11 cellular contexts compared by ENCODE assay signal in genomic region chr1:37034301-37035013, GRCh38. TPM values are rescaled to one million over a fixed set of nuclear protein-coding genes. Genes with fewer than 3 reads are reported as not detected.
DNase-seq lines count a peak whose midpoint lies in the region; ATAC-seq, FAIRE-seq and TF ChIP-seq lines count a peak whose summit lies in the region.
"Had no signal": no experiment of that assay in that cellular context is flagged by ENCODE, and none has a peak within 500 bp of the region (broad histone marks: within the 10 kb centered on the region; RNA-seq: fewer than 3 reads in every experiment).

Gene GRIK3, minus strand, starts transcription at chr1:37034515. Its CDS starts 407 bp downstream, at chr1:37034108.

- intact Hi-C loops in naive thymus-derived CD4-positive, alpha-beta T cell (cut with micrococcal nuclease): no loop called here

- TF ChIP-seq EP300 in H1 (IDR thresholded peaks at IDR 0.05; ENCODE audit: borderline replicate concordance in 1 of 2, low read depth in 2 of 2, low read length in 2 of 2): no peak

- peaks cover 4% of the 10 kb centered on the region for H3K4me1 Mint-ChIP-seq in activated T-helper 17 cell treated with anti-CD3 and anti-CD28 coated beads, Interleukin-2, amount 50 U/mL, for 72 hours
- peaks cover 0 to 15% (median 9%) of the 10 kb centered on the region in 7 donors for H3K4me1 Mint-ChIP-seq in naive thymus-derived CD4-positive, alpha-beta T cell

- H3K79me1 ChIP-seq in H1 (ENCODE audit: low read depth, low read length): no peaks in the 10 kb centered on the region

- peak within 1 kb of the TSS; percentile 96 to 97 for H3K4me2 ChIP-seq in H1 (ENCODE audit: insufficient read depth in 1 of 2, low read depth in 2 of 2, low read length in 2 of 2)
- peak within 1 kb of the TSS; percentile 31 for H3K4me2 ChIP-seq in parathyroid adenoma (ENCODE audit: low read length)

- H3K79me2 ChIP-seq in H1 (ENCODE audit: control insufficient read depth in 1 of 2, insufficient read depth in 2 of 2, low read length in 2 of 2): no peaks in the 10 kb centered on the region
- H3K79me2 ChIP-seq in parathyroid adenoma: no peaks in the 10 kb centered on the region

- H3K18ac ChIP-seq in H1 (ENCODE audit: extremely low read depth, low read length): peak within 1 kb of the TSS; percentile 71

- peaks cover 57% of the 10 kb centered on the region for H3K27me3 Mint-ChIP-seq in activated T-helper 17 cell treated with anti-CD3 and anti-CD28 coated beads, Interleukin-2, amount 50 U/mL, for 72 hours
- H3K27me3 Mint-ChIP-seq in naive thymus-derived CD4-positive, alpha-beta T cell: peaks cover 59 to 75% (median 69%) of the 10 kb centered on the region in 5 donors

- peaks cover 38 to 69% (median 62%) of the 10 kb centered on the region in 4 experiments for H3K27me3 ChIP-seq in H1 (replicated peaks in 1 of 4; ENCODE audit: control insufficient read depth in 3 of 4, extremely low read depth in 1 of 4, insufficient read depth in 3 of 4, low read length in 3 of 4)
- H3K27me3 ChIP-seq in parathyroid adenoma (ENCODE audit: control insufficient read depth, insufficient read depth, low read length): peaks cover 9% of the 10 kb centered on the region
- peaks cover 0 to 10% of the 10 kb centered on the region in 2 donors for H3K27me3 ChIP-seq in naive thymus-derived CD4-positive, alpha-beta T cell (ENCODE audit: control insufficient read depth in 2 of 2, insufficient read depth in 2 of 2, low read length in 2 of 2)

- H2BK15ac ChIP-seq in H1 (ENCODE audit: low read length): no peak within 1 kb of the TSS

- FAIRE-seq in H1 (lab: Jason Lieb, UNC): no peak

- H2BK5ac ChIP-seq in H1 (ENCODE audit: low read depth, low read length): no peak within 1 kb of the TSS

- H3K14ac ChIP-seq in H1 (ENCODE audit: insufficient read length): no peak within 1 kb of the TSS

- no peak within 1 kb of the TSS for H4K91ac ChIP-seq in H1 (replicated peaks; ENCODE audit: insufficient read length, low read length)

- H3K36me3 Mint-ChIP-seq in activated T-helper 17 cell treated with anti-CD3 and anti-CD28 coated beads, Interleukin-2, amount 50 U/mL, for 72 hours (ENCODE audit: low read depth): no peaks in the 10 kb centered on the region
- H3K36me3 Mint-ChIP-seq in naive thymus-derived CD4-positive, alpha-beta T cell: peaks cover 0 to 4% (median 0%) of the 10 kb centered on the region in 5 donors

- no peak within 1 kb of the TSS for H3K4ac ChIP-seq in H1 (replicated peaks; ENCODE audit: insufficient read length, low read depth, low read length)

- no peaks in the 10 kb centered on the region; a peak in 1 of 8 replicates for H3K36me3 ChIP-seq in H1 (ENCODE audit: control insufficient read depth in 2 of 4, insufficient read depth in 4 of 4, low read length in 3 of 4)
- H3K36me3 ChIP-seq in parathyroid adenoma (ENCODE audit: control insufficient read depth, insufficient read depth, low read length): no peaks in the 10 kb centered on the region
- H3K36me3 ChIP-seq in naive thymus-derived CD4-positive, alpha-beta T cell (ENCODE audit: control insufficient read depth in 2 of 3, insufficient read depth in 3 of 3, low read length in 3 of 3): no peaks in the 10 kb centered on the region

- no peak within 1 kb of the TSS for H3K56ac ChIP-seq in H1 (replicated peaks; ENCODE audit: insufficient read length, low read depth, low read length)

- ATAC-seq in HG03469 (IDR thresholded peaks at IDR 0.05; ENCODE audit: unreplicated experiment): no peak
- no peak for ATAC-seq in activated T-helper 17 cell treated with anti-CD3 and anti-CD28 coated beads, Interleukin-2, amount 50 U/mL, for 72 hours (replicated peaks)
- ATAC-seq in naive thymus-derived CD4-positive, alpha-beta T cell: no peak

- POLR2A ChIA-PET in H1 (lab: Charles Lee; ENCODE audit: partially characterized antibody): no interaction called here
- POLR2A ChIA-PET in naive thymus-derived CD4-positive, alpha-beta T cell (lab: Charles Lee): no interaction called here

- H2AFZ ChIP-seq in H1 (ENCODE audit: low read length) (no peak within 1 kb of the TSS), parathyroid adenoma (no peak within 1 kb of the TSS)

- no peaks in the 10 kb centered on the region for H3K9me3 Mint-ChIP-seq in activated T-helper 17 cell treated with anti-CD3 and anti-CD28 coated beads, Interleukin-2, amount 50 U/mL, for 72 hours
- peaks cover 0 to 2% (median 0%) of the 10 kb centered on the region in 11 donors for H3K9me3 Mint-ChIP-seq in naive thymus-derived CD4-positive, alpha-beta T cell

- no peaks in the 10 kb centered on the region; a peak in 1 of 4 replicates for H3K9me3 ChIP-seq in H1 (ENCODE audit: insufficient read depth in 2 of 2, low read depth in 1 of 2, low read length in 1 of 2)
- H3K9me3 ChIP-seq in parathyroid adenoma (ENCODE audit: control insufficient read depth, low read length): no peaks in the 10 kb centered on the region
- no peaks in the 10 kb centered on the region for H3K9me3 ChIP-seq in naive thymus-derived CD4-positive, alpha-beta T cell (ENCODE audit: control insufficient read depth in 2 of 3, low read length in 3 of 3)

- no peak within 1 kb of the TSS for H2BK120ac ChIP-seq in H1 (replicated peaks; ENCODE audit: low read depth, low read length)

- TF ChIP-seq RAD21 in H1 (IDR thresholded peaks at IDR 0.05 in 1 of 2, conservative IDR thresholded peaks at IDR 0.05 in 1 of 2; ENCODE audit: low read depth in 2 of 2, low read length in 2 of 2): no peak

- no peak for TF ChIP-seq POLR2A in H1 (IDR thresholded peaks at IDR 0.05; ENCODE audit: control extremely low read depth in 1 of 2, low read depth in 2 of 2, low read length in 2 of 2)

- H4K20me1 ChIP-seq in H1 (replicated peaks in 1 of 2; ENCODE audit: control insufficient read depth in 1 of 2, insufficient read depth in 2 of 2, low read length in 2 of 2): peaks cover 2 to 7% of the 10 kb centered on the region in 2 experiments

- peaks cover 12 to 51% (median 38%) of the 10 kb centered on the region in 4 experiments for H3K4me1 ChIP-seq in H1 (replicated peaks in 1 of 4; ENCODE audit: control insufficient read depth in 3 of 4, insufficient read depth in 4 of 4, low read length in 3 of 4)
- no peaks in the 10 kb centered on the region for H3K4me1 ChIP-seq in parathyroid adenoma
- H3K4me1 ChIP-seq in naive thymus-derived CD4-positive, alpha-beta T cell (ENCODE audit: control insufficient read depth in 2 of 2, insufficient read depth in 2 of 2, low read length in 2 of 2): no peaks in the 10 kb centered on the region

- no peak within 1 kb of the TSS for H4K5ac ChIP-seq in H1 (ENCODE audit: insufficient read length, low read depth, low read length)

- H2BK12ac ChIP-seq in H1 (ENCODE audit: low read depth, low read length): no peak within 1 kb of the TSS; the same call in 1 of the 2 replicates

- no peak within 1 kb of the TSS for H3K9ac ChIP-seq in H1 (replicated peaks in 1 of 4; ENCODE audit: extremely low read depth in 1 of 4, low read depth in 3 of 4, low read length in 3 of 4)
- H3K9ac ChIP-seq in parathyroid adenoma: no peak within 1 kb of the TSS

- peaks cover 30% of the 10 kb centered on the region for H3K23me2 ChIP-seq in H1 (ENCODE audit: low read depth, low read length)

- peak within 1 kb of the TSS; percentile 42 for H4K8ac ChIP-seq in H1 (ENCODE audit: extremely low read depth, insufficient read depth, low read length)

- H3K23ac ChIP-seq in H1 (ENCODE audit: insufficient read length): no peak within 1 kb of the TSS

- no peak within 1 kb of the TSS for H2BK20ac ChIP-seq in H1 (ENCODE audit: low read length)

- CTCF ChIA-PET in H1 (lab: Charles Lee; ENCODE audit: partially characterized antibody): interaction anchor here (0.8 to 3.3 kb wide), 11 partner anchors 12 to 459 kb away, joined by 3 to 11 read pairs (median 3); no protein-coding TSS in a partner anchor
- CTCF ChIA-PET in naive thymus-derived CD4-positive, alpha-beta T cell (lab: Charles Lee): no interaction called here

- peak; percentile 80 for DNase-seq in DMS 273 (lab: John Stamatoyannopoulos, UW; ENCODE audit: unreplicated experiment)
- DNase-seq in DMS 273 treated with DMSO at 0.1 percent for 48 hours (lab: John Stamatoyannopoulos, UW): no peak
- DNase-seq in NCI-H2029 (lab: John Stamatoyannopoulos, UW): peak; percentile 97
- DNase-seq in H1 (ENCODE audit: low read depth in 1 of 2, low spot score in 2 of 2): peak in 1 of 2 experiments; percentile 72
- no peak for DNase-seq in naive thymus-derived CD4-positive, alpha-beta T cell
- DNase-seq: activated effector memory CD4-positive, alpha-beta T cell treated with Interleukin-2 at 50 U/mL for 16 hours; effector CD8-positive, alpha-beta T cell had no signal

- H3K4me3 Mint-ChIP-seq in activated T-helper 17 cell treated with anti-CD3 and anti-CD28 coated beads, Interleukin-2, amount 50 U/mL, for 72 hours: no peak within 1 kb of the TSS
- no peak within 1 kb of the TSS for H3K4me3 Mint-ChIP-seq in naive thymus-derived CD4-positive, alpha-beta T cell

- WGBS in H1 (ENCODE audit: extremely low coverage in 1 of 2, insufficient coverage in 1 of 2, insufficient read length in 1 of 2, insufficient replicate concordance in 2 of 2, low coverage in 1 of 2, low lambda C conversion rate in 2 of 2, missing lambda C conversion rate in 1 of 2), 2 experiments: 1% methylated on average over 40 of the region's 97 CpGs; no CpG with 5 or more reads in 1 of the 2 experiments

- H3K4me3 ChIP-seq in H1 (ENCODE audit: extremely low read depth in 1 of 4, insufficient read depth in 2 of 4, low read depth in 3 of 4, low read length in 4 of 4): peak within 1 kb of the TSS; percentile 41 to 67 (median 53)
- H3K4me3 ChIP-seq in parathyroid adenoma (ENCODE audit: low read depth, low read length): no peak within 1 kb of the TSS
- no peak within 1 kb of the TSS for H3K4me3 ChIP-seq in naive thymus-derived CD4-positive, alpha-beta T cell (ENCODE audit: low read length)

- H2AK5ac ChIP-seq in H1 (ENCODE audit: low read depth, low read length): no peak within 1 kb of the TSS

- TF ChIP-seq CTCF in H1 (IDR thresholded peaks at IDR 0.05; ENCODE audit: control extremely low read depth in 1 of 3, insufficient read depth in 1 of 3, low read depth in 1 of 3, low read length in 3 of 3): no peak
- TF ChIP-seq CTCF in parathyroid adenoma (IDR thresholded peaks at IDR 0.05): no peak

- H3K27ac ChIP-seq in H1 (ENCODE audit: low read depth, low read length) (no peak within 1 kb of the TSS), parathyroid adenoma (no peak within 1 kb of the TSS)
- no peak within 1 kb of the TSS for H3K27ac ChIP-seq in naive thymus-derived CD4-positive, alpha-beta T cell (ENCODE audit: low read depth, low read length)
- H3K27ac ChIP-seq: 22Rv1 had no signal

- H3K27ac Mint-ChIP-seq in activated T-helper 17 cell treated with anti-CD3 and anti-CD28 coated beads, Interleukin-2, amount 50 U/mL, for 72 hours: no peak within 1 kb of the TSS
- no peak within 1 kb of the TSS for H3K27ac Mint-ChIP-seq in naive thymus-derived CD4-positive, alpha-beta T cell

RNA-seq across cellular contexts. Expression of gene GRIK3, which starts in this region (rescaled TPM):
- 3.4 and 3.7 TPM in 2 replicates for total RNA-seq in H1 (2021; fragmentation: NEBNext Ultra II Directional; extraction: Animal tissue kit (Norgen Biotek cat#: 25700))
- polyA plus RNA-seq in H1 (2011; rRNA removed): 2.1 and 2.5 TPM in 2 replicates
- 1.9 TPM for polyA plus RNA-seq in H1 (2011; cell fraction: cytosol; rRNA removed)
- 3.8 TPM for polyA plus RNA-seq in H1 (2011; cell fraction: nucleus; rRNA removed)
- polyA plus RNA-seq in H1 (2012, experiment 1 of 2): 1.5 to 1.9 TPM (median 1.8 TPM) in 4 replicates
- 0.63 TPM for polyA plus RNA-seq in H1 (2012, experiment 2 of 2)
- polyA plus RNA-seq in H1 (2013, experiment 1 of 2): 2.3 TPM
- polyA plus RNA-seq in H1 (2013, experiment 2 of 2): 2.1 TPM
- 7.3 and 7.4 TPM in 2 replicates for polyA minus RNA-seq in H1 (2011; rRNA and poly(A)+ RNA removed)
- polyA minus RNA-seq in H1 (2011; cell fraction: cytosol; rRNA and poly(A)+ RNA removed): 1.8 TPM
- polyA minus RNA-seq in H1 (2011; cell fraction: nucleus; rRNA and poly(A)+ RNA removed): 2.9 TPM
- total RNA-seq in activated T-helper 17 cell treated with anti-CD3 and anti-CD28 coated beads, Interleukin-2, amount 50 U/mL, for 72 hours: not detected
- not detected for total RNA-seq in naive thymus-derived CD4-positive, alpha-beta T cell
- not detected for polyA plus RNA-seq in naive thymus-derived CD4-positive, alpha-beta T cell

Comparison
In these comparisons a context has a peak if more than half of its experiments do, and no peak if none do; other contexts are left out.
1. DNase-seq: peak in DMS 273 (single experiment) and NCI-H2029 (single experiment); none in DMS 273 treated with DMSO at 0.1 percent for 48 hours (single experiment) and naive thymus-derived CD4-positive, alpha-beta T cell (0 of 9).
2. H3K4me3 ChIP-seq: peak in H1 (4 of 4); none in parathyroid adenoma (single experiment) and naive thymus-derived CD4-positive, alpha-beta T cell (single experiment).